Comparison of ENCODE assay signal across 1 cellular context in genomic region chr21:32612075-32612998, GRCh38.
TF ChIP-seq lines count a peak whose summit lies in the region.

Gene CFAP298, minus strand, starts transcription at chr21:32612377. Its CDS starts 134 bp downstream, at chr21:32612243.

TF ChIP-seq in K562, 482 proteins besides CTCF, POLR2A, EP300 and RAD21 (continued from another document and continues in another):
- no peak for TF ChIP-seq TSHZ1 (CRISPR knock-in tag; IDR thresholded peaks at IDR 0.05)
- TF ChIP-seq ZNF124 (CRISPR knock-in tag; IDR thresholded peaks at IDR 0.05) = no peak
- TF ChIP-seq SMARCC2 (IDR thresholded peaks at IDR 0.05; ENCODE audit: low read depth) = no peak
- TF ChIP-seq PHTF2 (CRISPR knock-in tag; IDR thresholded peaks at IDR 0.05) = no peak
- no peak for TF ChIP-seq ZNF551 (CRISPR knock-in tag; IDR thresholded peaks at IDR 0.05)
- peak; percentile 99 for TF ChIP-seq NKRF (IDR thresholded peaks at IDR 0.05; ENCODE audit: borderline replicate concordance)
- peak in 1 of 2 experiments; percentile 16; a peak in 2 of 4 replicates for TF ChIP-seq NRF1 (conservative IDR thresholded peaks at IDR 0.05 in 1 of 2, IDR thresholded peaks at IDR 0.05 in 1 of 2)
- no peak for TF ChIP-seq ZBTB17 (CRISPR knock-in tag; IDR thresholded peaks at IDR 0.05)
- peak; percentile 62 for TF ChIP-seq L3MBTL2 (IDR thresholded peaks at IDR 0.05)
- no peak; the same call in 1 of the 2 replicates for TF ChIP-seq ARID1B (IDR thresholded peaks at IDR 0.05)
- TF ChIP-seq ZNF146 (CRISPR knock-in tag; IDR thresholded peaks at IDR 0.05; ENCODE audit: unreplicated experiment) = no peak
- TF ChIP-seq TFE3 (CRISPR knock-in tag; IDR thresholded peaks at IDR 0.05) = no peak
- no peak for TF ChIP-seq ZNF717 (CRISPR knock-in tag; IDR thresholded peaks at IDR 0.05)
- peak; percentile 22; the same call in 1 of the 2 replicates for TF ChIP-seq NCOR1 (IDR thresholded peaks at IDR 0.05)
- TF ChIP-seq HMG20B (CRISPR knock-in tag; IDR thresholded peaks at IDR 0.05) = no peak
- no peak for TF ChIP-seq ETS2 (tag; IDR thresholded peaks at IDR 0.05; ENCODE audit: borderline replicate concordance, poor library complexity, severe bottlenecking)
- no peak for TF ChIP-seq NR4A1 (CRISPR knock-in tag; IDR thresholded peaks at IDR 0.05)
- TF ChIP-seq NR4A1 (tag; IDR thresholded peaks at IDR 0.05) = no peak; the same call in 1 of the 2 replicates
- TF ChIP-seq AFF4 (CRISPR knock-in tag; IDR thresholded peaks at IDR 0.05) = no peak
- TF ChIP-seq IRF9 (tag; IDR thresholded peaks at IDR 0.05) = no peak
- TF ChIP-seq CBX8 (IDR thresholded peaks at IDR 0.05; ENCODE audit: borderline replicate concordance, extremely low read depth, low read depth, low read length, poor library complexity, severe bottlenecking) = no peak
- peak; percentile 46 for TF ChIP-seq PCBP1 (IDR thresholded peaks at IDR 0.05; ENCODE audit: low read depth, low read length, poor library complexity, severe bottlenecking)
- no peak for TF ChIP-seq CUX1 (CRISPR knock-in tag; IDR thresholded peaks at IDR 0.05)
- peak; percentile 98 for TF ChIP-seq DACH1 (IDR thresholded peaks at IDR 0.05; ENCODE audit: partially characterized antibody)
- TF ChIP-seq XRCC4 (IDR thresholded peaks at IDR 0.05; ENCODE audit: extremely low read depth, insufficient read depth, insufficient read length) = no peak
- TF ChIP-seq ZC3H11A (IDR thresholded peaks at IDR 0.05; ENCODE audit: low read depth, low read length) = no peak
- TF ChIP-seq ZNF778 (CRISPR knock-in tag; IDR thresholded peaks at IDR 0.05) = no peak
- TF ChIP-seq ZNF217 (CRISPR knock-in tag; IDR thresholded peaks at IDR 0.05) = no peak
- no peak for TF ChIP-seq ZNF347 (CRISPR knock-in tag; IDR thresholded peaks at IDR 0.05; ENCODE audit: low read depth)
- TF ChIP-seq CBX5 (IDR thresholded peaks at IDR 0.05; ENCODE audit: borderline replicate concordance, low read depth) = 0 out of 2 replicates have a peak, but pooled peaks have one; percentile 65
- TF ChIP-seq FOXA3 (CRISPR knock-in tag; conservative IDR thresholded peaks at IDR 0.05 in 1 of 2, IDR thresholded peaks at IDR 0.05 in 1 of 2) = no peak
- TF ChIP-seq YY1 (IDR thresholded peaks at IDR 0.05; ENCODE audit: borderline replicate concordance in 1 of 3, control insufficient read depth in 1 of 3, extremely low read depth in 1 of 3, insufficient read depth in 3 of 3, insufficient read length in 1 of 3, insufficient replicate concordance in 2 of 3, low read depth in 1 of 3, low read length in 2 of 3) = peak in 2 of 3 experiments; percentile 31 to 49
- no peak for TF ChIP-seq IRF2 (CRISPR knock-in tag; IDR thresholded peaks at IDR 0.05)
- TF ChIP-seq ASH1L (IDR thresholded peaks at IDR 0.05; ENCODE audit: borderline replicate concordance, low read depth, partially characterized antibody) = peak; percentile 68
- TF ChIP-seq FOSL1 (tag; conservative IDR thresholded peaks at IDR 0.05) = peak; percentile 39; the same call in 1 of the 2 replicates
- TF ChIP-seq ZNF444 (CRISPR knock-in tag; IDR thresholded peaks at IDR 0.05) = no peak
- peak; percentile 99 for TF ChIP-seq ARID4B (CRISPR knock-in tag; IDR thresholded peaks at IDR 0.05)
- peak; percentile 67 for TF ChIP-seq ZFX (CRISPR knock-in tag; IDR thresholded peaks at IDR 0.05)
- TF ChIP-seq XRCC3 (IDR thresholded peaks at IDR 0.05) = no peak
